ENCODE assay signal across 20 cellular contexts in genomic region chr16:89586218-89586617, GRCh38. TPM values are rescaled to one million over a fixed set of nuclear protein-coding genes. Genes with fewer than 3 reads are reported as not detected.
DNase-seq lines count a peak whose midpoint lies in the region; ATAC-seq, FAIRE-seq and TF ChIP-seq lines count a peak whose summit lies in the region.
"Had no signal": no experiment of that assay in that cellular context is flagged by ENCODE, and none has a peak within 500 bp of the region (broad histone marks: within the 10 kb centered on the region; RNA-seq: fewer than 3 reads in every experiment).

No MANE protein-coding gene starts in this region.

- POLR2A ChIA-PET in SK-N-SH (lab: Yijun Ruan, JAX), result no interaction called here
- POLR2A ChIA-PET in IMR-90 (lab: Charles Lee; ENCODE audit: unreplicated experiment), result no interaction called here

- H3K23ac ChIP-seq in IMR-90 (ENCODE audit: low read depth, low read length) (no peak overlapping the region), trophoblast cell (ENCODE audit: low read length) (no peak overlapping the region)

- intact Hi-C loops in IMR-90 (cut with micrococcal nuclease) (no loop called here), kidney (cut with DNase I) (no loop called here), spleen (cut with DNase I; ENCODE audit: low total_unique reads) (no loop called here)

- H3K9me3 ChIP-seq in SK-N-SH (no peaks in the 10 kb centered on the region), IMR-90 (ENCODE audit: control insufficient read depth, insufficient read depth, low read length) (no peaks in the 10 kb centered on the region), kidney (ENCODE audit: control insufficient read depth in 1 of 2, low read length in 2 of 2) (no peaks in the 10 kb centered on the region), trophoblast cell (ENCODE audit: insufficient read depth, low read depth, low read length) (peaks cover 7% of the 10 kb centered on the region), spleen (no peaks in the 10 kb centered on the region)

- H3K4me3 ChIP-seq in SK-N-SH (ENCODE audit: low read depth in 2 of 2, low read length in 1 of 2), result no peak overlapping the region
- no peak overlapping the region for H3K4me3 ChIP-seq in IMR-90 (ENCODE audit: insufficient read depth, low read depth, low read length)
- no peak overlapping the region for H3K4me3 ChIP-seq in kidney (ENCODE audit: low read length in 2 of 2)
- H3K4me3 ChIP-seq in trophoblast cell (ENCODE audit: low read depth, low read length), result no peak overlapping the region
- H3K4me3 ChIP-seq in spleen, result no peak overlapping the region
- H3K4me3 ChIP-seq in foreskin fibroblast (ENCODE audit: low read depth in 1 of 2, low read length in 2 of 2), result no peak overlapping the region

- FAIRE-seq in kidney (lab: Jason Lieb, UNC), result no peak
- FAIRE-seq: H54, HTR-8/SVneo had no signal

- no TSS peak for BruUV-seq in IMR-90 (replicated peaks; lab: Mats Ljungman, UMichigan)

- CTCF ChIA-PET in SK-N-SH (lab: Yijun Ruan, JAX) (no interaction called here), IMR-90 (lab: Yijun Ruan, JAX) (no interaction called here)

- H2BK15ac ChIP-seq in IMR-90 (ENCODE audit: low read depth, low read length), result no peak overlapping the region

- H3K4me2 ChIP-seq in SK-N-SH, result no peak overlapping the region
- no peak overlapping the region for H3K4me2 ChIP-seq in IMR-90 (ENCODE audit: low read depth, low read length)
- H3K4me2 ChIP-seq in trophoblast cell (ENCODE audit: low read length), result no peak overlapping the region
- H3K4me2 ChIP-seq: KMS-11 had no signal

- no peak overlapping the region for H2BK12ac ChIP-seq in trophoblast cell (ENCODE audit: low read length)

- TF ChIP-seq RAD21 in SK-N-SH (IDR thresholded peaks at IDR 0.05; ENCODE audit: low read length) (no peak), IMR-90 (IDR thresholded peaks at IDR 0.05; ENCODE audit: low read length) (no peak)

- H3K18ac ChIP-seq in IMR-90 (ENCODE audit: low read depth, low read length), result no peak overlapping the region
- H3K18ac ChIP-seq in trophoblast cell (ENCODE audit: low read length), result no peak overlapping the region

- H3K56ac ChIP-seq in IMR-90 (ENCODE audit: extremely low read depth, insufficient read depth, low read length), result no peak overlapping the region

- 0 out of 2 replicates have a peak overlapping the region, but pooled peaks have one; percentile 28 for H2AK5ac ChIP-seq in IMR-90 (ENCODE audit: low read depth, low read length)
- peak overlapping the region; percentile 25 for H2AK5ac ChIP-seq in trophoblast cell (ENCODE audit: low read length)

- no peak for TF ChIP-seq EP300 in SK-N-SH (IDR thresholded peaks at IDR 0.05; ENCODE audit: borderline replicate concordance in 1 of 2, low read depth in 1 of 2, low read length in 1 of 2)

- in situ Hi-C loops in IMR-90 (cut with MboI; ENCODE audit: low sequenced_read_pairs), result no loop called here

- no peak for TF ChIP-seq POLR2A in IMR-90 (IDR thresholded peaks at IDR 0.05; ENCODE audit: low read depth, low read length)
- TF ChIP-seq POLR2A in spleen (IDR thresholded peaks at IDR 0.05), result no peak

- H3F3A ChIP-seq in SK-N-SH (replicated peaks; ENCODE audit: insufficient read depth), result peaks cover 4% of the 10 kb centered on the region

- H3K27ac ChIP-seq in SK-N-SH (ENCODE audit: low read depth in 2 of 2, low read length in 1 of 2) (no peak overlapping the region), IMR-90 (ENCODE audit: insufficient read depth, low read length) (no peak overlapping the region), kidney (ENCODE audit: low read depth in 2 of 2, low read length in 2 of 2) (no peak overlapping the region), trophoblast cell (ENCODE audit: low read depth, low read length) (no peak overlapping the region), spleen (no peak overlapping the region)
- H3K27ac ChIP-seq: KMS-11 had no signal

- no peak overlapping the region for H2BK20ac ChIP-seq in IMR-90 (ENCODE audit: low read depth, low read length)

- H3K14ac ChIP-seq in IMR-90 (replicated peaks; ENCODE audit: low read depth, low read length) (no peak overlapping the region), trophoblast cell (ENCODE audit: low read length) (no peak overlapping the region)

- H4K8ac ChIP-seq in IMR-90 (ENCODE audit: low read depth in 2 of 2, low read length in 2 of 2) (no peak overlapping the region), trophoblast cell (ENCODE audit: low read depth, low read length) (no peak overlapping the region)

- H3K4me1 ChIP-seq in SK-N-SH (ENCODE audit: control insufficient read depth in 1 of 2, insufficient read depth in 2 of 2, low read depth in 1 of 2, low read length in 1 of 2) (peaks cover 5 to 12% of the 10 kb centered on the region in 2 experiments; a peak in 3 of 4 replicates), IMR-90 (ENCODE audit: control insufficient read depth, insufficient read depth, low read length) (peaks cover 12% of the 10 kb centered on the region), kidney (ENCODE audit: control insufficient read depth in 1 of 2, insufficient read depth in 1 of 2, low read depth in 1 of 2, low read length in 2 of 2) (peaks cover 0 to 9% of the 10 kb centered on the region in 2 donors), trophoblast cell (ENCODE audit: control insufficient read depth in 1 of 2, insufficient read depth in 2 of 2, low read length in 2 of 2) (peaks cover 11 to 13% of the 10 kb centered on the region in 2 experiments), spleen (peaks cover 0 to 18% (median 8%) of the 10 kb centered on the region in 6 donors)

- no peak overlapping the region for H4K5ac ChIP-seq in IMR-90 (ENCODE audit: low read depth, low read length)

- peak overlapping the region; percentile 24 for H2AK9ac ChIP-seq in IMR-90 (replicated peaks; ENCODE audit: low read depth, low read length, poor library complexity)

- ATAC-seq in SK-N-SH treated with all-trans-retinoic acid at 6 μM for 48 hours (no peak), IMR-90 (ENCODE audit: low read depth) (no peak)

- H4K20me1 ChIP-seq in SK-N-SH (ENCODE audit: insufficient read depth) (no peaks in the 10 kb centered on the region), IMR-90 (ENCODE audit: insufficient read depth, low read length) (no peaks in the 10 kb centered on the region)

- no peak overlapping the region for H2BK120ac ChIP-seq in IMR-90 (ENCODE audit: low read depth, low read length)
- no peak overlapping the region for H2BK120ac ChIP-seq in trophoblast cell (ENCODE audit: insufficient read depth, low read length, poor library complexity)

- no peak overlapping the region for H4K12ac ChIP-seq in trophoblast cell (ENCODE audit: low read depth, low read length)

- H3K79me1 ChIP-seq in IMR-90 (ENCODE audit: low read depth in 1 of 2, low read length in 2 of 2) (peaks cover 0 to 5% of the 10 kb centered on the region in 2 experiments; a peak in 1 of 4 replicates), trophoblast cell (ENCODE audit: low read length) (peaks cover 3% of the 10 kb centered on the region)

- H3K9ac ChIP-seq in SK-N-SH (no peak overlapping the region), IMR-90 (ENCODE audit: low read depth, low read length) (no peak overlapping the region), kidney (ENCODE audit: low read length in 2 of 2) (no peak overlapping the region), trophoblast cell (ENCODE audit: low read length) (no peak overlapping the region)
- H3K9ac ChIP-seq: KMS-11 had no signal

- H2BK5ac ChIP-seq in IMR-90 (ENCODE audit: low read depth, low read length, poor library complexity, severe bottlenecking) (no peak overlapping the region), trophoblast cell (ENCODE audit: low read depth, low read length, poor library complexity) (no peak overlapping the region)

- H3K27me3 ChIP-seq in SK-N-SH (ENCODE audit: insufficient read depth) (no peaks in the 10 kb centered on the region), IMR-90 (ENCODE audit: control insufficient read depth, insufficient read depth, low read length) (no peaks in the 10 kb centered on the region), trophoblast cell (ENCODE audit: insufficient read depth, low read length) (no peaks in the 10 kb centered on the region), spleen (replicated peaks in 1 of 7) (no peaks in the 10 kb centered on the region)

- H3K9me1 ChIP-seq in IMR-90 (ENCODE audit: insufficient read depth, low read length), result peaks cover 14% of the 10 kb centered on the region

- no peaks in the 10 kb centered on the region for H3K9me2 ChIP-seq in SK-N-SH

- no peak overlapping the region for H2AFZ ChIP-seq in SK-N-SH (ENCODE audit: low read depth)
- no peak overlapping the region for H2AFZ ChIP-seq in IMR-90 (replicated peaks; ENCODE audit: low read length, poor library complexity)
- no peak overlapping the region for H2AFZ ChIP-seq in trophoblast cell (ENCODE audit: insufficient read depth, low read length, poor library complexity)

- H3K4ac ChIP-seq in IMR-90 (ENCODE audit: low read depth, low read length) (no peak overlapping the region), trophoblast cell (ENCODE audit: low read depth, low read length) (no peak overlapping the region)

- WGBS in SK-N-SH (ENCODE audit: low lambda C conversion rate), result no CpG with 5 or more reads among the region's 7 CpGs
- WGBS in IMR-90 (ENCODE audit: extremely low coverage in 2 of 2, insufficient read length in 1 of 2), 2 experiments, result no CpG with 5 or more reads among the region's 7 CpGs
- WGBS in trophoblast cell (ENCODE audit: extremely low coverage, insufficient coverage, insufficient read length), result no CpG with 5 or more reads among the region's 7 CpGs
- WGBS in spleen, 5 donors, result 70 to 84% (median 79%) methylated on average over 6 to 7 of the region's 7 CpGs

- H4K91ac ChIP-seq in IMR-90 (ENCODE audit: insufficient read depth, low read depth, low read length), result no peak overlapping the region
- H4K91ac ChIP-seq in trophoblast cell (ENCODE audit: low read depth, low read length), result no peak overlapping the region

- H3K79me2 ChIP-seq in SK-N-SH (ENCODE audit: insufficient read depth), result no peaks in the 10 kb centered on the region
- no peaks in the 10 kb centered on the region for H3K79me2 ChIP-seq in trophoblast cell (ENCODE audit: control insufficient read depth, insufficient read depth, low read length, poor library complexity)

- TF ChIP-seq CTCF in SK-N-SH (IDR thresholded peaks at IDR 0.05), result no peak
- TF ChIP-seq CTCF in IMR-90 (conservative IDR thresholded peaks at IDR 0.05; ENCODE audit: low read depth, low read length), result no peak
- TF ChIP-seq CTCF in kidney (IDR thresholded peaks at IDR 0.05; ENCODE audit: borderline replicate concordance, extremely low read depth, insufficient read depth), result no peak
- TF ChIP-seq CTCF in spleen (IDR thresholded peaks at IDR 0.05 in 8 of 11, conservative IDR thresholded peaks at IDR 0.05 in 3 of 11), result no peak
- TF ChIP-seq CTCF in foreskin fibroblast (IDR thresholded peaks at IDR 0.05; ENCODE audit: low read depth, low read length), result no peak

- dilution Hi-C loops in IMR-90 (cut with HindIII; ENCODE audit: low sequenced_read_pairs, unreplicated experiment), result no loop called here

- peak; percentile 35 for DNase-seq in SK-N-SH
- DNase-seq in IMR-90, result no peak
- peak; percentile 63 for DNase-seq in kidney
- no peak for DNase-seq in trophoblast cell
- DNase-seq in spleen, result no peak
- DNase-seq in dedifferentiated amniotic fluid mesenchymal stem cell (ENCODE audit: extremely low spot score), result no peak
- no peak for DNase-seq in foreskin fibroblast
- DNase-seq: 8988T; MM.1S; NCI-H2029 treated with DMSO at 0.1 percent for 48 hours; NCI-H446 treated with DMSO at 0.1 percent for 48 hours; NCI-H526; NCI-H82; NK-92 treated with Interleukin-12 subunit alpha and Interleukin-12 subunit beta, amount 100 ng/mL, for 24 hours; SIG-M5 had no signal

- H3K36me3 ChIP-seq in SK-N-SH (replicated peaks in 1 of 2; ENCODE audit: control insufficient read depth in 1 of 2, insufficient read depth in 2 of 2, low read length in 1 of 2), result no peaks in the 10 kb centered on the region
- no peaks in the 10 kb centered on the region for H3K36me3 ChIP-seq in IMR-90 (ENCODE audit: control insufficient read depth, insufficient read depth, low read length)
- H3K36me3 ChIP-seq in kidney (ENCODE audit: control insufficient read depth in 1 of 2, insufficient read depth in 2 of 2, low read length in 2 of 2), result no peaks in the 10 kb centered on the region
- H3K36me3 ChIP-seq in trophoblast cell (ENCODE audit: control insufficient read depth in 1 of 2, insufficient read depth in 2 of 2, low read length in 2 of 2), result no peaks in the 10 kb centered on the region
- no peaks in the 10 kb centered on the region for H3K36me3 ChIP-seq in spleen

RNA-seq across cellular contexts. Expression of gene CPNE7, which starts 10.7 kb away (rescaled TPM):
- polyA plus RNA-seq in SK-N-SH (2012; rRNA removed) (3.9 and 4.0 TPM in 2 replicates), IMR-90 (2012; rRNA removed) (17.4 and 17.7 TPM in 2 replicates), kidney (ENCODE audit: insufficient read depth, low read depth, low replicate concordance) (1.5 TPM), spleen (1 to 10 TPM; 2.9 to 4.3 (median 3.7) TPM)
- polyA plus RNA-seq in SK-N-SH (2012; cell fraction: cytosol; rRNA removed), result 1.1 and 1.9 TPM in 2 replicates
- 27.9 and 35.3 TPM in 2 replicates for polyA plus RNA-seq in SK-N-SH (2012; cell fraction: nucleus; rRNA removed)
- total RNA-seq in IMR-90 (2012; rRNA removed) (5.0 and 5.4 TPM in 2 replicates), kidney (13.7 TPM), spleen (1 to 10 TPM in 3 of 7 donors, under 1 TPM in 3, not detected in 1; 0.37 to 2.2 (median 1.0) TPM)
- polyA plus RNA-seq in IMR-90 (2012; cell fraction: cytosol; rRNA removed), result 5.8 and 13.6 TPM in 2 replicates
- 145 and 321 TPM in 2 replicates for polyA plus RNA-seq in IMR-90 (2012; cell fraction: nucleus; rRNA removed; ENCODE audit: low replicate concordance)
- 0.23 and 0.37 TPM in 2 replicates for polyA plus RNA-seq in trophoblast cell (2013)

RNA-seq across cellular contexts. Expression of gene RPL13, which starts 25.7 kb away (rescaled TPM):
- polyA plus RNA-seq in SK-N-SH (2012; rRNA removed) (3,540 and 4,635 TPM in 2 replicates), IMR-90 (2012; rRNA removed) (3,527 and 5,396 TPM in 2 replicates), kidney (ENCODE audit: insufficient read depth, low read depth, low replicate concordance) (3,146 TPM), spleen (over 10,000 TPM; 13,171 to 16,278 (median 14,011) TPM)
- 2,365 and 3,863 TPM in 2 replicates for polyA plus RNA-seq in SK-N-SH (2012; cell fraction: cytosol; rRNA removed)
- 1,480 and 2,319 TPM in 2 replicates for polyA plus RNA-seq in SK-N-SH (2012; cell fraction: nucleus; rRNA removed)
- total RNA-seq in IMR-90 (2012; rRNA removed) (1,549 and 2,098 TPM in 2 replicates), kidney (1,694 TPM), spleen (1,000 to 10,000 TPM; 2,154 to 6,842 (median 2,799) TPM)
- 7,098 and 10,427 TPM in 2 replicates for polyA plus RNA-seq in IMR-90 (2012; cell fraction: cytosol; rRNA removed)
- polyA plus RNA-seq in IMR-90 (2012; cell fraction: nucleus; rRNA removed; ENCODE audit: low replicate concordance), result 1,689 and 3,565 TPM in 2 replicates
- 2,265 and 2,343 TPM in 2 replicates for polyA plus RNA-seq in trophoblast cell (2013)

RNA-seq across cellular contexts. Expression of gene DPEP1, which starts 27.2 kb away (rescaled TPM):
- polyA plus RNA-seq in SK-N-SH (2012; rRNA removed), result 0.05 TPM in 1 of 2 replicates, not detected in the other
- polyA plus RNA-seq in SK-N-SH (2012; cell fraction: cytosol; rRNA removed), result not detected in 2 replicates
- polyA plus RNA-seq in SK-N-SH (2012; cell fraction: nucleus; rRNA removed), result 0.09 and 0.29 TPM in 2 replicates
- not detected in 2 replicates for total RNA-seq in IMR-90 (2012; rRNA removed)
- not detected in 2 replicates for polyA plus RNA-seq in IMR-90 (2012; rRNA removed)
- not detected in 2 replicates for polyA plus RNA-seq in IMR-90 (2012; cell fraction: cytosol; rRNA removed)
- not detected in 2 replicates for polyA plus RNA-seq in IMR-90 (2012; cell fraction: nucleus; rRNA removed; ENCODE audit: low replicate concordance)
- total RNA-seq in kidney, result 24.2 TPM
- 433 TPM for polyA plus RNA-seq in kidney (ENCODE audit: insufficient read depth, low read depth, low replicate concordance)
- 0.04 TPM in 1 of 2 replicates, not detected in the other for polyA plus RNA-seq in trophoblast cell (2013)
- total RNA-seq in spleen, result 10 to 100 TPM in 1 of 7 donors, 1 to 10 TPM in 5, under 1 TPM in 1; 0.57 to 39.5 (median 4.0) TPM
- polyA plus RNA-seq in spleen, result 1 to 10 TPM in 1 of 3 donors, under 1 TPM in 2; 0.33 to 2.0 (median 0.83) TPM
- polyA plus RNA-seq: BJ had no signal

Comparison
In these comparisons a context has a peak if more than half of its experiments do, and no peak if none do; other contexts are left out.
1. DNase-seq: peak in SK-N-SH (single experiment) and kidney (single experiment); none in IMR-90 (single experiment), trophoblast cell (0 of 2), spleen (single experiment), dedifferentiated amniotic fluid mesenchymal stem cell (single experiment) and foreskin fibroblast (0 of 2).
2. RNA of gene DPEP1, which starts 27.2 kb away (polyA plus RNA-seq): 433 TPM in kidney (single experiment); 0.33 to 2.0 TPM in spleen, 0.05 to 0.29 TPM in SK-N-SH and not detected in IMR-90; every median in the first group is over 100 times any median in the second.